Comparison of ENCODE assay signal across 16 cellular contexts in genomic region chr14:40599726-40600125, GRCh38.
DNase-seq lines count a peak whose midpoint lies in the region; TF ChIP-seq lines count a peak whose summit lies in the region.
"Had no signal": no experiment of that assay in that cellular context is flagged by ENCODE, and none has a peak within 500 bp of the region (broad histone marks: within the 10 kb centered on the region; RNA-seq: fewer than 3 reads in every experiment).

No MANE protein-coding gene starts in this region.

- no peak overlapping the region for H3K27ac Mint-ChIP-seq in activated naive CD4-positive, alpha-beta T cell treated with anti-CD3 and anti-CD28 coated beads for 36 hours
- no peak overlapping the region for H3K27ac Mint-ChIP-seq in activated CD4-positive, alpha-beta memory T cell treated with anti-CD3 and anti-CD28 coated beads for 36 hours
- H3K27ac Mint-ChIP-seq: CD8-positive, alpha-beta T cell had no signal

- no peak overlapping the region for H3K9ac ChIP-seq in smooth muscle cell (ENCODE audit: low read depth)

- H3K9me3 ChIP-seq in smooth muscle cell (replicated peaks; ENCODE audit: low read depth): no peaks in the 10 kb centered on the region

- H3K4me3 Mint-ChIP-seq in activated naive CD4-positive, alpha-beta T cell treated with anti-CD3 and anti-CD28 coated beads for 36 hours: no peak overlapping the region
- no peak overlapping the region for H3K4me3 Mint-ChIP-seq in activated CD4-positive, alpha-beta memory T cell treated with anti-CD3 and anti-CD28 coated beads for 36 hours
- H3K4me3 Mint-ChIP-seq: CD8-positive, alpha-beta T cell had no signal

- intact Hi-C loops in activated naive CD4-positive, alpha-beta T cell treated with anti-CD3 and anti-CD28 coated beads for 36 hours (cut with micrococcal nuclease): no loop called here
- intact Hi-C loops in activated CD4-positive, alpha-beta memory T cell treated with anti-CD3 and anti-CD28 coated beads for 36 hours (cut with micrococcal nuclease): no loop called here

- no peaks in the 10 kb centered on the region for H3K4me1 Mint-ChIP-seq in activated naive CD4-positive, alpha-beta T cell treated with anti-CD3 and anti-CD28 coated beads for 36 hours (ENCODE audit: low read depth)
- no peaks in the 10 kb centered on the region for H3K4me1 Mint-ChIP-seq in activated CD4-positive, alpha-beta memory T cell treated with anti-CD3 and anti-CD28 coated beads for 36 hours (ENCODE audit: low read depth)

- no peaks in the 10 kb centered on the region for H4K20me1 ChIP-seq in smooth muscle cell (ENCODE audit: low read depth)

- no peaks in the 10 kb centered on the region for H3K9me3 Mint-ChIP-seq in activated naive CD4-positive, alpha-beta T cell treated with anti-CD3 and anti-CD28 coated beads for 36 hours
- peaks cover 2% of the 10 kb centered on the region for H3K9me3 Mint-ChIP-seq in activated CD4-positive, alpha-beta memory T cell treated with anti-CD3 and anti-CD28 coated beads for 36 hours

- peak; percentile 1 for DNase-seq in HT1080 (ENCODE audit: low read depth)
- DNase-seq in amniotic epithelial cell (ENCODE audit: low read depth): peak; percentile 1
- DNase-seq in glomerular visceral epithelial cell (ENCODE audit: extremely low spot score): peak; percentile 40
- no peak for DNase-seq in smooth muscle cell (lab: John Stamatoyannopoulos, UW; ENCODE audit: unreplicated experiment)
- no peak for DNase-seq in activated naive CD4-positive, alpha-beta T cell treated with anti-CD3 and anti-CD28 coated beads for 36 hours
- no peak for DNase-seq in stimulated activated CD4-positive, alpha-beta T cell treated with anti-CD3 and anti-CD28 coated beads, Interleukin-4, amount 100 ng/mL, for 4 hours
- no peak for DNase-seq in activated CD4-positive, alpha-beta memory T cell treated with anti-CD3 and anti-CD28 coated beads for 36 hours
- DNase-seq: CD8-positive, alpha-beta T cell; DMS79 treated with DMSO at 0.1 percent for 48 hours; GDM1; IMR-90; NCI-H1417; NCI-H1930; NCI-H2171; NCI-H510A; RPMI8226 had no signal

- POLR2A ChIA-PET in activated CD4-positive, alpha-beta memory T cell treated with anti-CD3 and anti-CD28 coated beads for 36 hours (lab: Charles Lee): no interaction called here

- no peak for TF ChIP-seq CTCF in smooth muscle cell (IDR thresholded peaks at IDR 0.05; ENCODE audit: borderline replicate concordance, insufficient read depth, poor library complexity, severe bottlenecking)

- H3K4me1 ChIP-seq in smooth muscle cell (ENCODE audit: low read depth): no peaks in the 10 kb centered on the region

- peak overlapping the region; percentile 15 for H3K4me2 ChIP-seq in smooth muscle cell

- H2AFZ ChIP-seq in smooth muscle cell (ENCODE audit: low read depth): no peak overlapping the region

- no peak overlapping the region for H3K4me3 ChIP-seq in smooth muscle cell

- H3F3A ChIP-seq in smooth muscle cell (ENCODE audit: low read depth): no peaks in the 10 kb centered on the region

- H3K27me3 Mint-ChIP-seq in activated naive CD4-positive, alpha-beta T cell treated with anti-CD3 and anti-CD28 coated beads for 36 hours (ENCODE audit: low read depth): no peaks in the 10 kb centered on the region
- H3K27me3 Mint-ChIP-seq in activated CD4-positive, alpha-beta memory T cell treated with anti-CD3 and anti-CD28 coated beads for 36 hours: no peaks in the 10 kb centered on the region

- H3K27ac ChIP-seq in smooth muscle cell (ENCODE audit: low read depth): no peak overlapping the region

- no peaks in the 10 kb centered on the region for H3K79me2 ChIP-seq in smooth muscle cell (ENCODE audit: low read depth)

- H3K27me3 ChIP-seq in smooth muscle cell (ENCODE audit: low read depth): no peaks in the 10 kb centered on the region

- CTCF ChIA-PET in activated naive CD4-positive, alpha-beta T cell treated with anti-CD3 and anti-CD28 coated beads for 36 hours (lab: Charles Lee): interaction anchor here (0.9 kb wide), 1 partner anchor 90 kb away, joined by 3 read pairs; no protein-coding TSS in a partner anchor
- CTCF ChIA-PET in activated CD4-positive, alpha-beta memory T cell treated with anti-CD3 and anti-CD28 coated beads for 36 hours (lab: Charles Lee): no interaction called here

- H3K36me3 Mint-ChIP-seq in activated naive CD4-positive, alpha-beta T cell treated with anti-CD3 and anti-CD28 coated beads for 36 hours (ENCODE audit: low read depth): no peaks in the 10 kb centered on the region
- no peaks in the 10 kb centered on the region for H3K36me3 Mint-ChIP-seq in activated CD4-positive, alpha-beta memory T cell treated with anti-CD3 and anti-CD28 coated beads for 36 hours
- H3K36me3 Mint-ChIP-seq: CD8-positive, alpha-beta T cell had no signal

- H3K36me3 ChIP-seq in smooth muscle cell (ENCODE audit: low read depth): no peaks in the 10 kb centered on the region

Comparison
In these comparisons a context has a peak if more than half of its experiments do, and no peak if none do; other contexts are left out.
1. DNase-seq: peak in HT1080 (single experiment), amniotic epithelial cell (single experiment) and glomerular visceral epithelial cell (single experiment); none in smooth muscle cell (single experiment), activated naive CD4-positive, alpha-beta T cell treated with anti-CD3 and anti-CD28 coated beads for 36 hours (single experiment), stimulated activated CD4-positive, alpha-beta T cell treated with anti-CD3 and anti-CD28 coated beads, Interleukin-4, amount 100 ng/mL, for 4 hours (0 of 2) and activated CD4-positive, alpha-beta memory T cell treated with anti-CD3 and anti-CD28 coated beads for 36 hours (single experiment).